Comparison of ENCODE assay signal across 8 cellular contexts in the genomic region with DNA sequence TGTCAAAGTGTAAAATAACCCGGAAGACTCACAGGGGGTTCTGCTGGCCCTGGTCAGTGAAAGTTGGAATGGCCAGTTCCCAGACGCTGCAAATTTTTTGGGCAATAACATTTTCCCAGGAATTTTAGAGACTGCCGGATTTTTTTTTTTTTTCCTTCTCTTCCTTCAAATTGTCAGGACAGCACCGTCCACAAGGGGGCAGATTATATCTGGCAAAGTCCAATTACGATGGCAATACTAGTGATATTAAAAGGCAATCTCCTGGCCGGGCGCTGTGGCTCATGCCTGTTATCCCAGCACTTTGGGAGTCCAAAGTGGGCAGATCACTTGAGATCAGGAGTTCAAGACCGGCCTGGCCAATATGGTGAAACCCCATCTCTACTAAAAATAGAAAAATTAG. TPM values are rescaled to one million over a fixed set of nuclear protein-coding genes. Genes with fewer than 3 reads are reported as not detected.
A peak's percentile ranks its signal among the peaks of the same experiment; 100 is the strongest.
DNase-seq lines count a peak whose midpoint lies in the region; ATAC-seq and TF ChIP-seq lines count a peak whose summit lies in the region.

No MANE protein-coding gene starts in this region.

- intact Hi-C loops in sigmoid colon (cut with DNase I): loop anchor here (2.0 to 10.0 kb wide), 2 partner anchors 24 to 86 kb away; a partner anchor contains a TSS

- 5 to 14% methylated on average over 8 of the region's 8 CpGs for WGBS in sigmoid colon, 2 donors

- no peaks in the 10 kb centered on the region for H3K27me3 Mint-ChIP-seq in activated CD8-positive, alpha-beta T cell treated with anti-CD3 and anti-CD28 coated beads, Interleukin-2, amount 10 ng/mL, durations not matched to agents 7 days and 5 days (ENCODE audit: low read depth)
- peaks cover 2% of the 10 kb centered on the region for H3K27me3 Mint-ChIP-seq in glutamatergic neuron (ENCODE audit: unreplicated experiment)

- H3K27ac ChIP-seq in sigmoid colon: no peak overlapping the region

- ATAC-seq in activated CD8-positive, alpha-beta T cell treated with anti-CD3 and anti-CD28 coated beads, Interleukin-2, amount 10 ng/mL, durations not matched to agents 7 days and 5 days: no peak
- ATAC-seq in HG02610 (IDR thresholded peaks at IDR 0.05; ENCODE audit: unreplicated experiment): no peak

- no peaks in the 10 kb centered on the region for H3K9me3 ChIP-seq in sigmoid colon

- H3K36me3 Mint-ChIP-seq in activated CD8-positive, alpha-beta T cell treated with anti-CD3 and anti-CD28 coated beads, Interleukin-2, amount 10 ng/mL, durations not matched to agents 7 days and 5 days (ENCODE audit: low read depth): no peaks in the 10 kb centered on the region
- H3K36me3 Mint-ChIP-seq in glutamatergic neuron (ENCODE audit: unreplicated experiment): no peaks in the 10 kb centered on the region

- TF ChIP-seq EP300 in sigmoid colon (IDR thresholded peaks at IDR 0.05): no peak

- no peak overlapping the region for H3K4me3 Mint-ChIP-seq in activated CD8-positive, alpha-beta T cell treated with anti-CD3 and anti-CD28 coated beads, Interleukin-2, amount 10 ng/mL, durations not matched to agents 7 days and 5 days
- no peak overlapping the region for H3K4me3 Mint-ChIP-seq in glutamatergic neuron (ENCODE audit: unreplicated experiment)

- CTCF ChIA-PET in activated CD8-positive, alpha-beta T cell treated with anti-CD3 and anti-CD28 coated beads, Interleukin-2, amount 10 ng/mL, durations not matched to agents 7 days and 5 days (lab: Charles Lee): interaction anchor here (0.6 to 2.5 kb wide), 11 partner anchors 11 to 282 kb away, joined by 3 to 8 read pairs (median 4); no protein-coding TSS in a partner anchor

- POLR2A ChIA-PET in activated CD8-positive, alpha-beta T cell treated with anti-CD3 and anti-CD28 coated beads, Interleukin-2, amount 10 ng/mL, durations not matched to agents 7 days and 5 days (lab: Charles Lee): no interaction called here

- H3K27me3 ChIP-seq in sigmoid colon: no peaks in the 10 kb centered on the region

- TF ChIP-seq POLR2A in sigmoid colon (IDR thresholded peaks at IDR 0.05): no peak

- H3K4me1 Mint-ChIP-seq in activated CD8-positive, alpha-beta T cell treated with anti-CD3 and anti-CD28 coated beads, Interleukin-2, amount 10 ng/mL, durations not matched to agents 7 days and 5 days (ENCODE audit: low read depth): peaks cover 3% of the 10 kb centered on the region
- H3K4me1 Mint-ChIP-seq in glutamatergic neuron (ENCODE audit: low read depth, unreplicated experiment): no peaks in the 10 kb centered on the region

- DNase-seq in 8988T (peak; percentile 46), EL (peak; percentile 44), NCI-H2081 treated with DMSO at 0.1 percent for 48 hours (lab: John Stamatoyannopoulos, UW) (peak; percentile 34), glutamatergic neuron (peak; percentile 45), sigmoid colon (peak; percentile 66), GF-D8 (lab: John Stamatoyannopoulos, UW) (no peak)
- peak; percentile 41 for DNase-seq in activated CD8-positive, alpha-beta T cell treated with anti-CD3 and anti-CD28 coated beads, Interleukin-2, amount 10 ng/mL, durations not matched to agents 7 days and 5 days

- H3K27ac Mint-ChIP-seq in activated CD8-positive, alpha-beta T cell treated with anti-CD3 and anti-CD28 coated beads, Interleukin-2, amount 10 ng/mL, durations not matched to agents 7 days and 5 days: no peak overlapping the region
- no peak overlapping the region for H3K27ac Mint-ChIP-seq in glutamatergic neuron (ENCODE audit: unreplicated experiment)

- H3K4me3 ChIP-seq in sigmoid colon: no peak overlapping the region

- H3K36me3 ChIP-seq in sigmoid colon: no peaks in the 10 kb centered on the region

- no peaks in the 10 kb centered on the region for H3K4me1 ChIP-seq in sigmoid colon

- TF ChIP-seq CTCF in glutamatergic neuron (IDR thresholded peaks at IDR 0.05; ENCODE audit: partially characterized antibody, unreplicated experiment) (peak; percentile 67), sigmoid colon (IDR thresholded peaks at IDR 0.05) (peak in 3 of 4 experiments; percentile 16 to 55 (median 34))

- H3K9me3 Mint-ChIP-seq in activated CD8-positive, alpha-beta T cell treated with anti-CD3 and anti-CD28 coated beads, Interleukin-2, amount 10 ng/mL, durations not matched to agents 7 days and 5 days (ENCODE audit: insufficient read depth): no peaks in the 10 kb centered on the region
- peaks cover 1% of the 10 kb centered on the region for H3K9me3 Mint-ChIP-seq in glutamatergic neuron (ENCODE audit: unreplicated experiment)

RNA-seq across cellular contexts. Expression of a gene that starts 20.5 kb away (rescaled TPM):
- 100 to 1,000 TPM; 557 to 572 TPM for total RNA-seq in activated CD8-positive, alpha-beta T cell treated with anti-CD3 and anti-CD28 coated beads, Interleukin-2, amount 10 ng/mL, durations not matched to agents 7 days and 5 days
- total RNA-seq in glutamatergic neuron (ENCODE audit: unreplicated experiment) (179 TPM), sigmoid colon (100 to 1,000 TPM; 269 to 356 (median 336) TPM)
- polyA plus RNA-seq in sigmoid colon: 1,000 to 10,000 TPM in 2 of 3 donors, 100 to 1,000 TPM in 1; 934 to 2,420 (median 1,374) TPM
